In the genomic region with DNA sequence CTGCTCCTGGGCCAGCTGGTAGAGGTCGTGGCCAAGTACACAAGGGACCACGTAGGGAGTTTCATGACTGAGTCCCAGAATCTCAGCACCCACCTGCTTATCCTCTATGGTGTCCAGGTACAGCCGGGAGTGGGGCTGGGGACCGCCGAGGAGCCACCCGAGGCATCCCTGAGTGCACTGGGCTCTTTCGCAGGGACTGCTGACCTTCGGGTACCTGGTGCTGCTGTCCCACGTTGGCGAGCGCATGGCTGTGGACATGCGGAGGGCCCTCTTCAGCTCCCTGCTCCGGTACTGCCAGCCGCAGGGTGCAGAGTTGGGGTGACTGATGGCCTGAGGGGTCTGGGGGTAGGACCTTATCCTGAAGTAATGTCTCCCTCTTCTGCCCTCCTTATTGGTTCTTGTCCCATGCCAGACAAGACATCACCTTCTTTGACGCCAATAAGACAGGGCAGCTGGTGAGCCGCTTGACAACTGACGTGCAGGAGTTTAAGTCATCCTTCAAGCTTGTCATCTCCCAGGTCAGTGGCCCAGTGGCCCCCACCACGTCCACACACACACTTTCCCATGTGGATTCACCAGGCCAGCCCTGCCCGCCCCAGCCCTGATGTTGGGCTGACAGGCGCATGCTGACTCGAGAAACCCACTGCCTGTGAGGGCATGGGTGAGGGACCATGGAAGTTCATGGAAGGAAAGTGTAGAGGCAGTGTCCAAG, we compare ENCODE assay signal across 27 cellular contexts. TPM values are rescaled to one million over a fixed set of nuclear protein-coding genes. Genes with fewer than 3 reads are reported as not detected.
"Had no signal": no experiment of that assay in that cellular context is flagged by ENCODE, and none has a peak within 500 bp of the region (broad histone marks: within the 10 kb centered on the region; RNA-seq: fewer than 3 reads in every experiment).

No MANE protein-coding gene starts in this region.

- H3K27me3 ChIP-seq: left lung, ovary, right lobe of liver, stomach, testis, thyroid gland, transverse colon, upper lobe of left lung, vagina had no signal

- DNase-seq: immature natural killer cell; kidney; left colon; left lung; midbrain; mucosa of descending colon; naive thymus-derived CD4-positive, alpha-beta T cell; ovary; retina; right lobe of liver; stimulated activated CD4-positive, alpha-beta T cell treated with anti-CD3 and anti-CD28 coated beads, Interleukin-12 subunit alpha, Interleukin-12 subunit beta, amount 100 ng/mL, for 4 hours; stimulated activated CD4-positive, alpha-beta T cell treated with anti-CD3 and anti-CD28 coated beads, Interleukin-15, amount 100 ng/mL, for 24 hours; stimulated activated CD4-positive, alpha-beta T cell treated with anti-CD3 and anti-CD28 coated beads, Interleukin-2, amount 100 ng/mL, for 24 hours; stimulated activated CD4-positive, alpha-beta T cell treated with anti-CD3 and anti-CD28 coated beads, Interleukin-4, amount 100 ng/mL, for 1 hour; stimulated activated naive B cell treated with anti-CD40 and anti-IgM and Interleukin-4, amounts not matched to agents 10 μg/mL and 1 μg/mL and 100 μg/mL, for 72 hours; stimulated activated naive CD8-positive, alpha-beta T cell treated with anti-CD3 and anti-CD28 coated beads, Interleukin-15, Interleukin-2, amounts not matched to agents 100 U/mL and 50 U/mL, for 24 hours; stomach; testis; thyroid gland; transverse colon had no signal

- H3K27ac ChIP-seq: left lung, ovary, right lobe of liver, skin epidermis, stomach, testis, thyroid gland, transverse colon, upper lobe of left lung, vagina had no signal

- H3K9me3 ChIP-seq: left lung, mucosa of descending colon, ovary, right lobe of liver, stomach, testis, thyroid gland, transverse colon, upper lobe of left lung, vagina had no signal

- H3K36me3 ChIP-seq: ovary had no signal

- H3K4me3 ChIP-seq: left lung, lung, mucosa of descending colon, ovary, right lobe of liver, skin epidermis, stomach, testis, thyroid gland, transverse colon, upper lobe of left lung, vagina had no signal

- ATAC-seq: left colon; left lung; mucosa of descending colon; naive thymus-derived CD4-positive, alpha-beta T cell; natural killer cell treated with Interleukin-12 subunit alpha and Interleukin-12 subunit beta and Interleukin-15 and Interleukin-18, amount 100 ng/mL, for 72 hours; right lobe of liver; stimulated activated naive B cell treated with anti-CD40 and anti-IgM and Interleukin-4, amounts not matched to agents 10 μg/mL and 1 μg/mL and 100 μg/mL, for 72 hours; stimulated activated naive CD8-positive, alpha-beta T cell treated with anti-CD3 and anti-CD28 coated beads, Interleukin-15, Interleukin-2, amounts not matched to agents 100 U/mL and 50 U/mL, for 24 hours had no signal

RNA-seq across cellular contexts. Expression of gene ATG9B, which starts 10.2 kb away (rescaled TPM):
- total RNA-seq: mesenteric fat pad, urinary bladder had no signal

RNA-seq across cellular contexts. Expression of gene ASIC3, which starts 13.9 kb away (rescaled TPM):
- polyA plus RNA-seq: immature natural killer cell; naive thymus-derived CD4-positive, alpha-beta T cell had no signal
